ENCODE assay signal across 12 cellular contexts in the genomic region with DNA sequence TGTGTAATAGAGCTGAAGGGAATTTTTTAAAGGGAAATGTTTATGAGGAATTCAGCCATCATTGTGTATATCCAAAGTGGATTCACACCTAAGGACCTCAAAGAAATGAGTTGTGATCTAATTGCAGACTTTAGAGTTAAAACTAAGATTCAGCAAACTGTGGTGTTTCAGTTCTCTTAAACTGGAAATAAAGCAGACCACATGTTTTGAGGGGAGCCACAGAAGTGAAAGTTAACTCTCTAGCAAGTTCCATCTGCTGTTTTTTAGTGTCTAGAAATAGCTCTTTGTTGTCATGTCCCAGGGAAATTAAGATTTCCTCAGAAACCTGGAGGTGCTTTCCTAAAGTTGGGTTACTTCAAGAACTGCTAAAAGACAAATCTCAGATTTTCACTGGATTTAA.
DNase-seq lines count a peak whose midpoint lies in the region; ATAC-seq and TF ChIP-seq lines count a peak whose summit lies in the region.
"Had no signal": no experiment of that assay in that cellular context is flagged by ENCODE, and none has a peak within 500 bp of the region (broad histone marks: within the 10 kb centered on the region; RNA-seq: fewer than 3 reads in every experiment).

No MANE protein-coding gene starts in this region.

- ATAC-seq in CD8-positive, alpha-beta T cell: no peak
- peak; percentile 54 for ATAC-seq in GM19328 (IDR thresholded peaks at IDR 0.05; ENCODE audit: unreplicated experiment)
- peak; percentile 70 for ATAC-seq in HG03039 (IDR thresholded peaks at IDR 0.05; ENCODE audit: unreplicated experiment)
- ATAC-seq in HG03280 (IDR thresholded peaks at IDR 0.05; ENCODE audit: unreplicated experiment): no peak
- no peak for ATAC-seq in PC-3

- H3K9me2 ChIP-seq in PC-3 (replicated peaks; ENCODE audit: low read length): no peaks in the 10 kb centered on the region

- H3K9me3 Mint-ChIP-seq in CD8-positive, alpha-beta T cell: no peaks in the 10 kb centered on the region

- intact Hi-C loops in CD8-positive, alpha-beta T cell (cut with DNase I, micrococcal nuclease): no loop called here
- intact Hi-C loops in PC-3 (cut with micrococcal nuclease): no loop called here

- H3K27me3 ChIP-seq in CD8-positive, alpha-beta T cell (ENCODE audit: insufficient read depth, low read length): no peaks in the 10 kb centered on the region
- no peaks in the 10 kb centered on the region for H3K27me3 ChIP-seq in PC-3 (ENCODE audit: low read length)
- H3K27me3 ChIP-seq: BE2C had no signal

- peak overlapping the region; percentile 45 for H3K27ac Mint-ChIP-seq in CD8-positive, alpha-beta T cell

- H3K4me3 Mint-ChIP-seq in CD8-positive, alpha-beta T cell: no peak overlapping the region

- POLR2A ChIA-PET in CD8-positive, alpha-beta T cell (lab: Charles Lee): no interaction called here
- POLR2A ChIA-PET in PC-3 (lab: Charles Lee; ENCODE audit: unreplicated experiment): no interaction called here

- peaks cover 23% of the 10 kb centered on the region for H3K36me3 Mint-ChIP-seq in CD8-positive, alpha-beta T cell

- DNase-seq in CD8-positive, alpha-beta T cell: no peak
- DNase-seq in choroid plexus epithelial cell (ENCODE audit: low read depth) (peak; percentile 15), NCI-H748 treated with DMSO at 0.1 percent for 48 hours (lab: John Stamatoyannopoulos, UW) (no peak), PC-3 (no peak), activated T-cell treated with anti-CD3 and anti-CD28 coated beads for 4 hours (no peak)
- DNase-seq: activated CD8-positive, alpha-beta memory T cell treated with anti-CD3 and anti-CD28 coated beads for 24 hours; BE2C; kidney had no signal

- no peaks in the 10 kb centered on the region for H3K9me3 ChIP-seq in CD8-positive, alpha-beta T cell (ENCODE audit: low read length)
- no peaks in the 10 kb centered on the region for H3K9me3 ChIP-seq in PC-3 (ENCODE audit: low read length)
- H3K9me3 ChIP-seq: BE2C, prostate gland had no signal

- no peaks in the 10 kb centered on the region for H3K27me3 Mint-ChIP-seq in CD8-positive, alpha-beta T cell (ENCODE audit: low read depth)

- H3K4me2 ChIP-seq in PC-3 (ENCODE audit: low read length): no peak overlapping the region

- H3K27ac ChIP-seq in CD8-positive, alpha-beta T cell (ENCODE audit: low read depth, low read length): no peak overlapping the region
- H3K27ac ChIP-seq in PC-3 (ENCODE audit: low read length): no peak overlapping the region
- H3K27ac ChIP-seq: prostate gland had no signal

- peaks cover 3% of the 10 kb centered on the region for H3K4me1 Mint-ChIP-seq in CD8-positive, alpha-beta T cell (ENCODE audit: low read depth)

- no TSS peak for BruUV-seq in PC-3 (replicated peaks; lab: Mats Ljungman, UMichigan)

- no peak for TF ChIP-seq CTCF in CD8-positive, alpha-beta T cell (IDR thresholded peaks at IDR 0.05)
- TF ChIP-seq CTCF in choroid plexus epithelial cell (conservative IDR thresholded peaks at IDR 0.05; ENCODE audit: low read depth, low read length) (no peak), PC-3 (conservative IDR thresholded peaks at IDR 0.05; ENCODE audit: low read depth, low read length) (no peak)

- H3K4me1 ChIP-seq in CD8-positive, alpha-beta T cell (ENCODE audit: insufficient read depth, low read length): no peaks in the 10 kb centered on the region
- peaks cover 10% of the 10 kb centered on the region for H3K4me1 ChIP-seq in PC-3 (ENCODE audit: insufficient read depth, low read length)
- H3K4me1 ChIP-seq: BE2C, prostate gland had no signal

- no peaks in the 10 kb centered on the region for H3K79me2 ChIP-seq in PC-3 (ENCODE audit: low read length)

- no peaks in the 10 kb centered on the region for H4K20me1 ChIP-seq in PC-3 (ENCODE audit: low read length)

- CTCF ChIA-PET in CD8-positive, alpha-beta T cell (lab: Charles Lee): no interaction called here
- CTCF ChIA-PET in PC-3 (lab: Charles Lee): no interaction called here

- H2AFZ ChIP-seq in PC-3 (ENCODE audit: low read length): no peak overlapping the region

- no peak overlapping the region for H3K9ac ChIP-seq in PC-3 (ENCODE audit: low read length)

- peaks cover 6% of the 10 kb centered on the region for H3K36me3 ChIP-seq in CD8-positive, alpha-beta T cell (ENCODE audit: insufficient read depth, low read length)
- H3K36me3 ChIP-seq in PC-3 (ENCODE audit: low read depth, low read length): peaks cover 15% of the 10 kb centered on the region; the same call in 1 of the 2 replicates
- H3K36me3 ChIP-seq: prostate gland had no signal

- no peaks in the 10 kb centered on the region for H3F3A ChIP-seq in PC-3 (ENCODE audit: low read length, unreplicated experiment)

- H3K4me3 ChIP-seq in CD8-positive, alpha-beta T cell (ENCODE audit: low read depth, low read length): no peak overlapping the region
- no peak overlapping the region for H3K4me3 ChIP-seq in choroid plexus epithelial cell (ENCODE audit: low read depth, low read length)
- no peak overlapping the region for H3K4me3 ChIP-seq in PC-3 (ENCODE audit: low read length)
- H3K4me3 ChIP-seq: prostate gland had no signal

Comparison
In these comparisons a context has a peak if more than half of its experiments do, and no peak if none do; other contexts are left out.
1. ATAC-seq: peak in GM19328 (single experiment) and HG03039 (single experiment); none in CD8-positive, alpha-beta T cell (single experiment), HG03280 (single experiment) and PC-3 (single experiment).